Comparison of ENCODE assay signal across 1 cellular context in the genomic region with DNA sequence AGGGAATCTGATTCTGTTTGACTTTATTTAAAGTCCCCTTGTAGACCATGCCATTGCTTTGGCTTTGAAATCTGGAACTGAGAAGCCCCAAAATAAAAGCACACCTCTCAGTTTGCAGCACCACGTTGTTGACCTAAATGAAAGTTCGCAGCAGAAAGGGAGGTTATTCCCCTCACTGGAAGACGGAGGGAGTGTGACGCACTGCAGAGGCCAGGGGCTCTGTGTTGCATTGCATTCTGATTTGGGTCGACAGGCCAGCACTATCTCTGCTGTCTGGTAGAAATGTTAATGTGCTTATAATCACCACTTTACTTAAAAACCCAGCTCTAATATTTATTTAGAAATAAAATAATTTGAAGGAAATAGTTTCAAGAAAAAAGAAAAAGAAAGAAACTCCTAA.
TF ChIP-seq lines count a peak whose summit lies in the region.

No MANE protein-coding gene starts in this region.

TF ChIP-seq in GM23338, 12 proteins besides CTCF, POLR2A, EP300 and RAD21 (continued from another document):
- TF ChIP-seq, protein P1, sequence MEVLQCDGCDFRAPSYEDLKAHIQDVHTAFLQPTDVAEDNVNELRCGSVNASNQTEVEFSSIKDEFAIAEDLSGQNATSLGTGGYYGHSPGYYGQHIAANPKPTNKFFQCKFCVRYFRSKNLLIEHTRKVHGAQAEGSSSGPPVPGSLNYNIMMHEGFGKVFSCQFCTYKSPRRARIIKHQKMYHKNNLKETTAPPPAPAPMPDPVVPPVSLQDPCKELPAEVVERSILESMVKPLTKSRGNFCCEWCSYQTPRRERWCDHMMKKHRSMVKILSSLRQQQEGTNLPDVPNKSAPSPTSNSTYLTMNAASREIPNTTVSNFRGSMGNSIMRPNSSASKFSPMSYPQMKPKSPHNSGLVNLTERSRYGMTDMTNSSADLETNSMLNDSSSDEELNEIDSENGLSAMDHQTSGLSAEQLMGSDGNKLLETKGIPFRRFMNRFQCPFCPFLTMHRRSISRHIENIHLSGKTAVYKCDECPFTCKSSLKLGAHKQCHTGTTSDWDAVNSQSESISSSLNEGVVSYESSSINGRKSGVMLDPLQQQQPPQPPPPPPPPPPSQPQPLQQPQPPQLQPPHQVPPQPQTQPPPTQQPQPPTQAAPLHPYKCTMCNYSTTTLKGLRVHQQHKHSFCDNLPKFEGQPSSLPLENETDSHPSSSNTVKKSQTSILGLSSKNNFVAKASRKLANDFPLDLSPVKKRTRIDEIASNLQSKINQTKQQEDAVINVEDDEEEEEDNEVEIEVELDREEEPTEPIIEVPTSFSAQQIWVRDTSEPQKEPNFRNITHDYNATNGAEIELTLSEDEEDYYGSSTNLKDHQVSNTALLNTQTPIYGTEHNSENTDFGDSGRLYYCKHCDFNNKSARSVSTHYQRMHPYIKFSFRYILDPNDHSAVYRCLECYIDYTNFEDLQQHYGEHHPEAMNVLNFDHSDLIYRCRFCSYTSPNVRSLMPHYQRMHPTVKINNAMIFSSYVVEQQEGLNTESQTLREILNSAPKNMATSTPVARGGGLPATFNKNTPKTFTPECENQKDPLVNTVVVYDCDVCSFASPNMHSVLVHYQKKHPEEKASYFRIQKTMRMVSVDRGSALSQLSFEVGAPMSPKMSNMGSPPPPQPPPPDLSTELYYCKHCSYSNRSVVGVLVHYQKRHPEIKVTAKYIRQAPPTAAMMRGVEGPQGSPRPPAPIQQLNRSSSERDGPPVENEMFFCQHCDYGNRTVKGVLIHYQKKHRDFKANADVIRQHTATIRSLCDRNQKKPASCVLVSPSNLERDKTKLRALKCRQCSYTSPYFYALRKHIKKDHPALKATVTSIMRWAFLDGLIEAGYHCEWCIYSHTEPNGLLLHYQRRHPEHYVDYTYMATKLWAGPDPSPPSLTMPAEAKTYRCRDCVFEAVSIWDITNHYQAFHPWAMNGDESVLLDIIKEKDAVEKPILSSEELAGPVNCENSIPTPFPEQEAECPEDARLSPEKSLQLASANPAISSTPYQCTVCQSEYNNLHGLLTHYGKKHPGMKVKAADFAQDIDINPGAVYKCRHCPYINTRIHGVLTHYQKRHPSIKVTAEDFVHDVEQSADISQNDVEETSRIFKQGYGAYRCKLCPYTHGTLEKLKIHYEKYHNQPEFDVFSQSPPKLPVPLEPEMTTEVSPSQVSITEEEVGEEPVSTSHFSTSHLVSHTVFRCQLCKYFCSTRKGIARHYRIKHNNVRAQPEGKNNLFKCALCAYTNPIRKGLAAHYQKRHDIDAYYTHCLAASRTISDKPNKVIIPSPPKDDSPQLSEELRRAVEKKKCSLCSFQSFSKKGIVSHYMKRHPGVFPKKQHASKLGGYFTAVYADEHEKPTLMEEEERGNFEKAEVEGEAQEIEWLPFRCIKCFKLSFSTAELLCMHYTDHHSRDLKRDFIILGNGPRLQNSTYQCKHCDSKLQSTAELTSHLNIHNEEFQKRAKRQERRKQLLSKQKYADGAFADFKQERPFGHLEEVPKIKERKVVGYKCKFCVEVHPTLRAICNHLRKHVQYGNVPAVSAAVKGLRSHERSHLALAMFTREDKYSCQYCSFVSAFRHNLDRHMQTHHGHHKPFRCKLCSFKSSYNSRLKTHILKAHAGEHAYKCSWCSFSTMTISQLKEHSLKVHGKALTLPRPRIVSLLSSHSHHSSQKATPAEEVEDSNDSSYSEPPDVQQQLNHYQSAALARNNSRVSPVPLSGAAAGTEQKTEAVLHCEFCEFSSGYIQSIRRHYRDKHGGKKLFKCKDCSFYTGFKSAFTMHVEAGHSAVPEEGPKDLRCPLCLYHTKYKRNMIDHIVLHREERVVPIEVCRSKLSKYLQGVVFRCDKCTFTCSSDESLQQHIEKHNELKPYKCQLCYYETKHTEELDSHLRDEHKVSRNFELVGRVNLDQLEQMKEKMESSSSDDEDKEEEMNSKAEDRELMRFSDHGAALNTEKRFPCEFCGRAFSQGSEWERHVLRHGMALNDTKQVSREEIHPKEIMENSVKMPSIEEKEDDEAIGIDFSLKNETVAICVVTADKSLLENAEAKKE (CRISPR knock-in tag; IDR thresholded peaks at IDR 0.05) = no peak
- TF ChIP-seq, protein P2, sequence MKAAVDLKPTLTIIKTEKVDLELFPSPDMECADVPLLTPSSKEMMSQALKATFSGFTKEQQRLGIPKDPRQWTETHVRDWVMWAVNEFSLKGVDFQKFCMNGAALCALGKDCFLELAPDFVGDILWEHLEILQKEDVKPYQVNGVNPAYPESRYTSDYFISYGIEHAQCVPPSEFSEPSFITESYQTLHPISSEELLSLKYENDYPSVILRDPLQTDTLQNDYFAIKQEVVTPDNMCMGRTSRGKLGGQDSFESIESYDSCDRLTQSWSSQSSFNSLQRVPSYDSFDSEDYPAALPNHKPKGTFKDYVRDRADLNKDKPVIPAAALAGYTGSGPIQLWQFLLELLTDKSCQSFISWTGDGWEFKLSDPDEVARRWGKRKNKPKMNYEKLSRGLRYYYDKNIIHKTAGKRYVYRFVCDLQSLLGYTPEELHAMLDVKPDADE (IDR thresholded peaks at IDR 0.05) = no peak
- TF ChIP-seq EZH2phosphoT487 (IDR thresholded peaks at IDR 0.05; ENCODE audit: unreplicated experiment) = no peak
- TF ChIP-seq, protein P3, sequence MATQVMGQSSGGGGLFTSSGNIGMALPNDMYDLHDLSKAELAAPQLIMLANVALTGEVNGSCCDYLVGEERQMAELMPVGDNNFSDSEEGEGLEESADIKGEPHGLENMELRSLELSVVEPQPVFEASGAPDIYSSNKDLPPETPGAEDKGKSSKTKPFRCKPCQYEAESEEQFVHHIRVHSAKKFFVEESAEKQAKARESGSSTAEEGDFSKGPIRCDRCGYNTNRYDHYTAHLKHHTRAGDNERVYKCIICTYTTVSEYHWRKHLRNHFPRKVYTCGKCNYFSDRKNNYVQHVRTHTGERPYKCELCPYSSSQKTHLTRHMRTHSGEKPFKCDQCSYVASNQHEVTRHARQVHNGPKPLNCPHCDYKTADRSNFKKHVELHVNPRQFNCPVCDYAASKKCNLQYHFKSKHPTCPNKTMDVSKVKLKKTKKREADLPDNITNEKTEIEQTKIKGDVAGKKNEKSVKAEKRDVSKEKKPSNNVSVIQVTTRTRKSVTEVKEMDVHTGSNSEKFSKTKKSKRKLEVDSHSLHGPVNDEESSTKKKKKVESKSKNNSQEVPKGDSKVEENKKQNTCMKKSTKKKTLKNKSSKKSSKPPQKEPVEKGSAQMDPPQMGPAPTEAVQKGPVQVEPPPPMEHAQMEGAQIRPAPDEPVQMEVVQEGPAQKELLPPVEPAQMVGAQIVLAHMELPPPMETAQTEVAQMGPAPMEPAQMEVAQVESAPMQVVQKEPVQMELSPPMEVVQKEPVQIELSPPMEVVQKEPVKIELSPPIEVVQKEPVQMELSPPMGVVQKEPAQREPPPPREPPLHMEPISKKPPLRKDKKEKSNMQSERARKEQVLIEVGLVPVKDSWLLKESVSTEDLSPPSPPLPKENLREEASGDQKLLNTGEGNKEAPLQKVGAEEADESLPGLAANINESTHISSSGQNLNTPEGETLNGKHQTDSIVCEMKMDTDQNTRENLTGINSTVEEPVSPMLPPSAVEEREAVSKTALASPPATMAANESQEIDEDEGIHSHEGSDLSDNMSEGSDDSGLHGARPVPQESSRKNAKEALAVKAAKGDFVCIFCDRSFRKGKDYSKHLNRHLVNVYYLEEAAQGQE (IDR thresholded peaks at IDR 0.05; ENCODE audit: unreplicated experiment) = no peak
- no peak for TF ChIP-seq STAT1 (IDR thresholded peaks at IDR 0.05; ENCODE audit: unreplicated experiment)
- no peak for TF ChIP-seq ZNF114 (CRISPR knock-in tag; IDR thresholded peaks at IDR 0.05)
- no peak for TF ChIP-seq EZH2 (IDR thresholded peaks at IDR 0.05; ENCODE audit: low read depth, unreplicated experiment)
- TF ChIP-seq CREB1 (CRISPR knock-in tag; IDR thresholded peaks at IDR 0.05; ENCODE audit: low read depth) = no peak
